Comparison of ENCODE assay signal across 22 cellular contexts in the genomic region with DNA sequence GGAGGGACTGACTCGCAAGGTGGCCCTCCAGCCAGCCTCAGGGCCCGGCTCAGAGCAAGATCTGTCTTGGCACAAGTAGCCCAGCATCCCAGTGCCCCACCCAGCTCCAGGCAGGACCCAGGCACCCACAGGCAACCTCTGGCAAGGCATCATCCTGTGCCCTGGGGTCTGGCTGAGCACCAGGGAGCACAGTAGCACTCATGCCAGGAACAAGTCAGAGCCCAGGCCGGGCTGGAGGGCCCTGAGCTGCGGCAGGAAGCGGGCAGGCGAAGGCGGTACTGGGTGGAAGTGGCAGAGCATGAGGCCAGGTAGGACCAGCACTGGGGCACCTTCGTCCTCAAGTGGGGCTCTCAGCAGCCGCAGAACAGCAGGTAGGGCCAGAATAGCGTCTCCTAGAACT. TPM values are rescaled to one million over a fixed set of nuclear protein-coding genes. Genes with fewer than 3 reads are reported as not detected.
"Had no signal": no experiment of that assay in that cellular context is flagged by ENCODE, and none has a peak within 500 bp of the region (broad histone marks: within the 10 kb centered on the region; RNA-seq: fewer than 3 reads in every experiment).

No MANE protein-coding gene starts in this region.

- H3K27ac Mint-ChIP-seq: activated CD8-positive, alpha-beta T cell treated with anti-CD3 and anti-CD28 coated beads, Interleukin-2, amount 10 ng/mL, durations not matched to agents 7 days and 5 days; activated naive CD8-positive, alpha-beta T cell treated with anti-CD3 and anti-CD28 coated beads, Interleukin-2, amount 10 ng/mL, durations not matched to agents 7 days and 5 days; T-helper 1 cell treated with Interleukin-12 subunit alpha and Interleukin-12 subunit beta and Interleukin-4 antibody, amounts not matched to agents 30 μg/mL and 1 μg/mL, for 36 hours had no signal

- H3K4me3 Mint-ChIP-seq: activated CD8-positive, alpha-beta T cell treated with anti-CD3 and anti-CD28 coated beads, Interleukin-2, amount 10 ng/mL, durations not matched to agents 7 days and 5 days; activated naive CD8-positive, alpha-beta T cell treated with anti-CD3 and anti-CD28 coated beads, Interleukin-2, amount 10 ng/mL, durations not matched to agents 7 days and 5 days; T-helper 1 cell treated with Interleukin-12 subunit alpha and Interleukin-12 subunit beta and Interleukin-4 antibody, amounts not matched to agents 30 μg/mL and 1 μg/mL, for 36 hours had no signal

- H3K4me1 ChIP-seq: adrenal gland, SJCRH30 had no signal

- H3K9ac ChIP-seq: KMS-11 had no signal

- DNase-seq: activated CD4-positive, alpha-beta T cell treated with anti-CD3 and anti-CD28 coated beads for 4 hours; activated CD4-positive, alpha-beta T cell treated with anti-CD3 and anti-CD28 coated beads, Interleukin-2, amount 50 U/mL, for 4 hours; activated CD8-positive, alpha-beta memory T cell treated with anti-CD3 and anti-CD28 coated beads, Interleukin-2, amount 50 U/mL, for 48 hours; activated CD8-positive, alpha-beta T cell treated with anti-CD3 and anti-CD28 coated beads, Interleukin-2, amount 10 ng/mL, durations not matched to agents 7 days and 5 days; activated naive CD4-positive, alpha-beta T cell treated with anti-CD3 and anti-CD28 coated beads, Interleukin-2, amount 50 U/mL, for 16 hours; activated naive CD8-positive, alpha-beta T cell treated with anti-CD3 and anti-CD28 coated beads, Interleukin-2, amount 10 ng/mL, durations not matched to agents 7 days and 5 days; activated T-cell treated with anti-CD3 and anti-CD28 coated beads, Interleukin-2, amount 50 U/mL, for 1 hour; adrenal gland; anterior cingulate cortex; NCI-H1048; NCI-H146; NCI-H1930; NCI-H345; NCI-H510A; NCI-H526 treated with DMSO at 0.1 percent for 48 hours; NCI-H82; SJCRH30 had no signal

- H3K36me3 Mint-ChIP-seq: activated naive CD8-positive, alpha-beta T cell treated with anti-CD3 and anti-CD28 coated beads, Interleukin-2, amount 10 ng/mL, durations not matched to agents 7 days and 5 days had no signal

- H3K9me3 ChIP-seq: adrenal gland, SJCRH30 had no signal

- H3K9me3 Mint-ChIP-seq: activated naive CD8-positive, alpha-beta T cell treated with anti-CD3 and anti-CD28 coated beads, Interleukin-2, amount 10 ng/mL, durations not matched to agents 7 days and 5 days; T-helper 1 cell treated with Interleukin-12 subunit alpha and Interleukin-12 subunit beta and Interleukin-4 antibody, amounts not matched to agents 30 μg/mL and 1 μg/mL, for 36 hours had no signal

- H3K27ac ChIP-seq: adrenal gland, KMS-11, SJCRH30 had no signal

- H3K27me3 ChIP-seq: SJCRH30 had no signal

- H3K4me3 ChIP-seq: adrenal gland, SJCRH30 had no signal

- H3K4me2 ChIP-seq: KMS-11 had no signal

- ATAC-seq: activated CD4-positive, CD25-positive, alpha-beta regulatory T cell treated with anti-CD3 and anti-CD28 coated beads, Interleukin-2, amount 50 U/mL, for 24 hours; activated CD8-positive, alpha-beta T cell treated with anti-CD3 and anti-CD28 coated beads, Interleukin-2, amount 10 ng/mL, durations not matched to agents 7 days and 5 days had no signal

- H3K36me3 ChIP-seq: adrenal gland, SJCRH30 had no signal

RNA-seq across cellular contexts. Expression of a gene that starts 5.2 kb away (rescaled TPM):
- total RNA-seq: activated CD8-positive, alpha-beta T cell treated with anti-CD3 and anti-CD28 coated beads, Interleukin-2, amount 10 ng/mL, durations not matched to agents 7 days and 5 days; activated naive CD8-positive, alpha-beta T cell treated with anti-CD3 and anti-CD28 coated beads, Interleukin-2, amount 10 ng/mL, durations not matched to agents 7 days and 5 days; OCI-LY7; RPMI7951; SJCRH30 had no signal
